13 cellular contexts compared by ENCODE assay signal in genomic region chr20:63340158-63340688, GRCh38. TPM values are rescaled to one million over a fixed set of nuclear protein-coding genes. Genes with fewer than 3 reads are reported as not detected.
"Had no signal": no experiment of that assay in that cellular context is flagged by ENCODE, and none has a peak within 500 bp of the region (broad histone marks: within the 10 kb centered on the region; RNA-seq: fewer than 3 reads in every experiment).

No MANE protein-coding gene starts in this region.

RNA-seq across cellular contexts. Expression of gene CHRNA4, which starts 20.9 kb away (rescaled TPM):
- total RNA-seq: esophagus squamous epithelium, gastroesophageal sphincter, kidney epithelial cell, left lung, mucosa of descending colon, osteoblast, right atrium auricular region, subcutaneous adipose tissue, ureter had no signal

RNA-seq across cellular contexts. Expression of gene COL20A1, which starts 47.2 kb away (rescaled TPM):
- total RNA-seq: dermis microvascular lymphatic vessel endothelial cell, esophagus squamous epithelium, gastroesophageal sphincter, kidney epithelial cell, left cardiac atrium, left lung, lower leg skin, mucosa of descending colon, osteoblast, right atrium auricular region, subcutaneous adipose tissue, ureter had no signal
- polyA plus RNA-seq: heart right ventricle had no signal
